In the genomic region with DNA sequence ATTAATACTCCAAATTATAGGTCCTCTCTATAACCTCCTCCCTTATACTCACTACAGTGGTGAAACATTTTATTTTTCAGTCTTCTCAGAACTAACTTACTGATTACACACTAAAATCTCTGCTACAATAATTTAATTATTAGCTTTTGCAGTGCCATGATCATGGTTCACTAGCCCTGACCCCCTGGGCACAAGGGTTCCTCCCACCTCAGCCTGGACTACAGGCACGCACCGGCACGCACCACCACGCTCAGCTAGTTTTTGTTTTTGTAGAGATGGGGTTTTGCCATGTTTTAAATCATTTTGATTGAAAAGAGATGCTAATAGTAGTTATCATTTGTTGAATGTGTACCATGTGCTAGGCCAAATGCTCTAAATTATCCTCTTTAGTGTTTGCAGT, we compare ENCODE assay signal across 28 cellular contexts.
"Had no signal": no experiment of that assay in that cellular context is flagged by ENCODE, and none has a peak within 500 bp of the region (broad histone marks: within the 10 kb centered on the region; RNA-seq: fewer than 3 reads in every experiment).

No MANE protein-coding gene starts in this region.

- DNase-seq: dermis blood vessel endothelial cell; effector memory CD4-positive, alpha-beta T cell; erythroblast; esophagus squamous epithelium; foreskin melanocyte; glutamatergic neuron; heart right ventricle; hypothalamus; immature natural killer cell; islet precursor cell; kidney glomerular epithelial cell; mesenchymal stem cell; midbrain; naive thymus-derived CD4-positive, alpha-beta T cell; nephron progenitor cell; nucleus accumbens; ovary; posterior cingulate gyrus; sigmoid colon; stimulated activated CD4-positive, alpha-beta T cell treated with anti-CD3 and anti-CD28 coated beads, Interleukin-2, amount 100 ng/mL, for 24 hours; stimulated activated CD4-positive, alpha-beta T cell treated with anti-CD3 and anti-CD28 coated beads, Interleukin-4, amount 100 ng/mL, for 24 hours; stimulated activated naive CD4-positive, alpha-beta T cell treated with Interleukin-2 at 50 U/mL for 16 hours; upper lobe of left lung had no signal

- H3K27me3 Mint-ChIP-seq: naive thymus-derived CD4-positive, alpha-beta T cell had no signal

- H3K27ac Mint-ChIP-seq: immature natural killer cell; naive thymus-derived CD4-positive, alpha-beta T cell; nephron progenitor cell; stimulated activated effector memory CD8-positive, alpha-beta T cell treated with anti-CD3 and anti-CD28 coated beads, Interleukin-12 subunit alpha, Interleukin-12 subunit beta, amount 100 ng/mL, for 72 hours had no signal

- H3K9me3 Mint-ChIP-seq: immature natural killer cell; naive thymus-derived CD4-positive, alpha-beta T cell; nephron progenitor cell; stimulated activated effector memory CD8-positive, alpha-beta T cell treated with anti-CD3 and anti-CD28 coated beads, Interleukin-12 subunit alpha, Interleukin-12 subunit beta, amount 100 ng/mL, for 72 hours had no signal

- ATAC-seq: heart right ventricle; left lobe of liver; naive thymus-derived CD4-positive, alpha-beta T cell; stimulated activated effector memory CD8-positive, alpha-beta T cell treated with anti-CD3 and anti-CD28 coated beads, Interleukin-12 subunit alpha, Interleukin-12 subunit beta, amount 100 ng/mL, for 72 hours had no signal

- H3K9me3 ChIP-seq: esophagus squamous epithelium, heart right ventricle, ovary, sigmoid colon, thoracic aorta, tibial nerve, upper lobe of left lung had no signal

- H3K4me3 Mint-ChIP-seq: immature natural killer cell; naive thymus-derived CD4-positive, alpha-beta T cell; nephron progenitor cell; stimulated activated effector memory CD8-positive, alpha-beta T cell treated with anti-CD3 and anti-CD28 coated beads, Interleukin-12 subunit alpha, Interleukin-12 subunit beta, amount 100 ng/mL, for 72 hours had no signal

- H3K36me3 Mint-ChIP-seq: immature natural killer cell; stimulated activated effector memory CD8-positive, alpha-beta T cell treated with anti-CD3 and anti-CD28 coated beads, Interleukin-12 subunit alpha, Interleukin-12 subunit beta, amount 100 ng/mL, for 72 hours had no signal

- H3K27ac ChIP-seq: coronary artery, esophagus squamous epithelium, heart right ventricle, ovary, sigmoid colon, tibial nerve, upper lobe of left lung had no signal
